In genomic region chr2:101558740-101559508, GRCh38 we compare ENCODE assay signal across 13 cellular contexts.
DNase-seq lines count a peak whose midpoint lies in the region; ATAC-seq and TF ChIP-seq lines count a peak whose summit lies in the region.
"Had no signal": no experiment of that assay in that cellular context is flagged by ENCODE, and none has a peak within 500 bp of the region (broad histone marks: within the 10 kb centered on the region; RNA-seq: fewer than 3 reads in every experiment).

No MANE protein-coding gene starts in this region.

- 10% methylated on average over 8 to 9 of the region's 9 CpGs for WGBS in gastroesophageal sphincter (ENCODE audit: low coverage in 1 of 2), 2 donors

- TF ChIP-seq POLR2A in gastroesophageal sphincter (IDR thresholded peaks at IDR 0.05): no peak

- DNase-seq in AG20443 (ENCODE audit: low spot score) (peak; percentile 65), astrocyte of the hippocampus (ENCODE audit: low read depth, low spot score) (peak; percentile 86), pons (ENCODE audit: low spot score) (peak; percentile 70), HAP-1 (ENCODE audit: low spot score in 2 of 2) (no peak), NOMO-1 (lab: John Stamatoyannopoulos, UW; ENCODE audit: unreplicated experiment in 2 of 2) (no peak), GM10266 (ENCODE audit: extremely low spot score) (no peak)
- DNase-seq: activated CD4-positive, alpha-beta T cell treated with anti-CD3 and anti-CD28 coated beads for 4 hours; activated naive CD8-positive, alpha-beta T cell treated with anti-CD3 and anti-CD28 coated beads for 36 hours; AML-193; NCI-H2107 had no signal

- H3K36me3 ChIP-seq in gastroesophageal sphincter: no peaks in the 10 kb centered on the region
- H3K36me3 ChIP-seq in HAP-1 (replicated peaks): no peaks in the 10 kb centered on the region
- H3K36me3 ChIP-seq: neural progenitor cell had no signal

- H3K4me3 ChIP-seq in gastroesophageal sphincter: peak overlapping the region in 1 of 2 donors; percentile 7
- no peak overlapping the region for H3K4me3 ChIP-seq in HAP-1
- H3K4me3 ChIP-seq: neural progenitor cell had no signal

- peak overlapping the region; percentile 17 to 76 (median 60) for H3K27ac ChIP-seq in gastroesophageal sphincter
- H3K27ac ChIP-seq: neural progenitor cell had no signal

- H3K9me3 ChIP-seq in gastroesophageal sphincter (no peaks in the 10 kb centered on the region), HAP-1 (no peaks in the 10 kb centered on the region)

- ATAC-seq in gastroesophageal sphincter (peak; percentile 70), HG02571 (IDR thresholded peaks at IDR 0.05; ENCODE audit: unreplicated experiment) (no peak)

- no peak for TF ChIP-seq EP300 in gastroesophageal sphincter (IDR thresholded peaks at IDR 0.05)

- in situ Hi-C loops in HAP-1 (cut with MboI; ENCODE audit: low sequenced_read_pairs): no loop called here

- H3K27me3 ChIP-seq in gastroesophageal sphincter (no peaks in the 10 kb centered on the region), HAP-1 (ENCODE audit: low read depth) (peaks cover 3% of the 10 kb centered on the region)
- H3K27me3 ChIP-seq: neural progenitor cell had no signal

- H3K4me1 ChIP-seq in gastroesophageal sphincter (peaks cover 0 to 25% (median 4%) of the 10 kb centered on the region in 3 donors), HAP-1 (no peaks in the 10 kb centered on the region)
- H3K4me1 ChIP-seq: neural progenitor cell had no signal

- TF ChIP-seq CTCF in gastroesophageal sphincter (IDR thresholded peaks at IDR 0.05): no peak
- no peak for TF ChIP-seq CTCF in GM10266 (IDR thresholded peaks at IDR 0.05; ENCODE audit: control insufficient read depth, insufficient read depth, low read depth, missing control alignments)

Comparison
In these comparisons a context has a peak if more than half of its experiments do, and no peak if none do; other contexts are left out.
1. DNase-seq: peak in AG20443 (single experiment), astrocyte of the hippocampus (single experiment) and pons (single experiment); none in HAP-1 (0 of 2), NOMO-1 (0 of 2) and GM10266 (single experiment).